14 cellular contexts compared by ENCODE assay signal in genomic region chr7:131583430-131583829, GRCh38.
"Had no signal": no experiment of that assay in that cellular context is flagged by ENCODE, and none has a peak within 500 bp of the region (broad histone marks: within the 10 kb centered on the region; RNA-seq: fewer than 3 reads in every experiment).

No MANE protein-coding gene starts in this region.

- H3K9me3 ChIP-seq: gastroesophageal sphincter, thyroid gland, vagina had no signal

- H3K4me1 ChIP-seq: thyroid gland, vagina had no signal

- H3K36me3 ChIP-seq: gastroesophageal sphincter, thyroid gland, vagina had no signal

- ATAC-seq: gastroesophageal sphincter; right cardiac atrium; stimulated activated effector memory CD8-positive, alpha-beta T cell treated with anti-CD3 and anti-CD28 coated beads, Interleukin-12 subunit alpha, Interleukin-12 subunit beta, amount 100 ng/mL, for 72 hours; WTC11 had no signal

- H3K27me3 ChIP-seq: thyroid gland, vagina had no signal

- H3K27ac ChIP-seq: gastroesophageal sphincter, thyroid gland, vagina had no signal

- DNase-seq: activated CD4-positive, alpha-beta T cell treated with anti-CD3 and anti-CD28 coated beads, Interleukin-2, amount 10 ng/mL, durations not matched to agents 24 days and 14 days; activated naive CD4-positive, alpha-beta T cell treated with Interleukin-2 at 50 U/mL for 16 hours; central memory CD4-positive, alpha-beta T cell; cortex of kidney; effector memory CD4-positive, alpha-beta T cell; hippocampal formation; midbrain; naive B cell; right cardiac atrium; thyroid gland had no signal

- H3K4me3 ChIP-seq: gastroesophageal sphincter, thyroid gland, vagina had no signal
